ENCODE assay signal across 14 cellular contexts in the genomic region with DNA sequence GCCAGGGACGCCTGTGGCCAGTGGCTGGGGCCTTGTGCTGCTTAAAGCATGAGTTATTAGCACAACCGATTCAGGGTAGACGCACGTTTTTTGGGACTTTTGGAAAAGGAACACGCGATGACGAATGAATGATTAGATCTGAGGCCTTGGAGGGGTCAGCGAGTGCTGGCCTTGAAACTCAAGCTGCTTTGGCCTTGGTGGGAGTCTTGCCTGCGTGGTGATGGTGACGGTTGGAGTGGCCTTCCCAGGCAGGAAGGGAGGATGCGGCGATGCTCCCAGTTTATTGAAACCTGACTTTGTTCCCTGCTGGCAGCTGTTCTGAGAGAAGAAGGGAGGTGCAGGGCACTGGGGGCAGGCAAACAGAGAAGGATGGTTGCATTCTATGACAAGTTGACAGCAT.
DNase-seq lines count a peak whose midpoint lies in the region; ATAC-seq, FAIRE-seq and TF ChIP-seq lines count a peak whose summit lies in the region.
"Had no signal": no experiment of that assay in that cellular context is flagged by ENCODE, and none has a peak within 500 bp of the region (broad histone marks: within the 10 kb centered on the region; RNA-seq: fewer than 3 reads in every experiment).

No MANE protein-coding gene starts in this region.

- H4K20me1 ChIP-seq in IMR-90 (ENCODE audit: insufficient read depth, low read length) (peaks cover 25% of the 10 kb centered on the region), H1 (replicated peaks in 1 of 2; ENCODE audit: control insufficient read depth in 1 of 2, insufficient read depth in 2 of 2, low read length in 2 of 2) (no peaks in the 10 kb centered on the region)

- peak overlapping the region; percentile 44 for H2AK9ac ChIP-seq in IMR-90 (replicated peaks; ENCODE audit: low read depth, low read length, poor library complexity)

- H3K4me3 ChIP-seq in IMR-90 (ENCODE audit: insufficient read depth, low read depth, low read length) (no peak overlapping the region), H1 (ENCODE audit: extremely low read depth in 1 of 4, insufficient read depth in 2 of 4, low read depth in 3 of 4, low read length in 4 of 4) (no peak overlapping the region)
- H3K4me3 ChIP-seq: SJCRH30 had no signal

- H3K27me3 ChIP-seq in IMR-90 (ENCODE audit: control insufficient read depth, insufficient read depth, low read length) = no peaks in the 10 kb centered on the region
- no peaks in the 10 kb centered on the region for H3K27me3 ChIP-seq in H1 (replicated peaks in 1 of 4; ENCODE audit: control insufficient read depth in 3 of 4, extremely low read depth in 1 of 4, insufficient read depth in 3 of 4, low read length in 3 of 4)
- H3K27me3 ChIP-seq: SJCRH30 had no signal

- H3K9me3 ChIP-seq in IMR-90 (ENCODE audit: control insufficient read depth, insufficient read depth, low read length) (no peaks in the 10 kb centered on the region), H1 (ENCODE audit: insufficient read depth in 2 of 2, low read depth in 1 of 2, low read length in 1 of 2) (no peaks in the 10 kb centered on the region)
- H3K9me3 ChIP-seq: SJCRH30 had no signal

- H2AK5ac ChIP-seq in IMR-90 (ENCODE audit: low read depth, low read length) (no peak overlapping the region), H1 (ENCODE audit: low read depth, low read length) (no peak overlapping the region)

- H3K23me2 ChIP-seq in H1 (ENCODE audit: low read depth, low read length) = no peaks in the 10 kb centered on the region

- H3K4ac ChIP-seq in IMR-90 (ENCODE audit: low read depth, low read length) (no peak overlapping the region; the same call in 1 of the 2 replicates), H1 (replicated peaks; ENCODE audit: insufficient read length, low read depth, low read length) (no peak overlapping the region)

- H4K5ac ChIP-seq in IMR-90 (ENCODE audit: low read depth, low read length) (no peak overlapping the region), H1 (ENCODE audit: insufficient read length, low read depth, low read length) (no peak overlapping the region)

- FAIRE-seq in H1 (lab: Jason Lieb, UNC) = no peak
- FAIRE-seq: GM19239 had no signal

- no peak overlapping the region for H3K27ac ChIP-seq in IMR-90 (ENCODE audit: insufficient read depth, low read length)
- no peak overlapping the region for H3K27ac ChIP-seq in H1 (ENCODE audit: low read depth, low read length)
- H3K27ac ChIP-seq: RWPE1, SJCRH30 had no signal

- H2BK12ac ChIP-seq in H1 (ENCODE audit: low read depth, low read length) = no peak overlapping the region

- no peak overlapping the region for H2BK20ac ChIP-seq in IMR-90 (ENCODE audit: low read depth, low read length)
- H2BK20ac ChIP-seq in H1 (ENCODE audit: low read length) = no peak overlapping the region

- H3K4me2 ChIP-seq in IMR-90 (ENCODE audit: low read depth, low read length) (no peak overlapping the region), H1 (ENCODE audit: insufficient read depth in 1 of 2, low read depth in 2 of 2, low read length in 2 of 2) (peak overlapping the region; percentile 21 to 45; a peak in 2 of 4 replicates)

- TF ChIP-seq POLR2A in IMR-90 (IDR thresholded peaks at IDR 0.05; ENCODE audit: low read depth, low read length) (no peak), H1 (IDR thresholded peaks at IDR 0.05; ENCODE audit: control extremely low read depth in 1 of 2, low read depth in 2 of 2, low read length in 2 of 2) (no peak)

- H3K4me3 Mint-ChIP-seq in nephron progenitor cell = peak overlapping the region; percentile 18

- H4K91ac ChIP-seq in IMR-90 (ENCODE audit: insufficient read depth, low read depth, low read length) = peak overlapping the region; percentile 13; the same call in 1 of the 2 replicates
- H4K91ac ChIP-seq in H1 (replicated peaks; ENCODE audit: insufficient read length, low read length) = no peak overlapping the region

- peaks cover 9% of the 10 kb centered on the region for H3K9me3 Mint-ChIP-seq in nephron progenitor cell

- H3K14ac ChIP-seq in IMR-90 (replicated peaks; ENCODE audit: low read depth, low read length) = no peak overlapping the region
- H3K14ac ChIP-seq in H1 (ENCODE audit: insufficient read length) = no peak overlapping the region

- peaks cover 4% of the 10 kb centered on the region for H3K4me1 ChIP-seq in IMR-90 (ENCODE audit: control insufficient read depth, insufficient read depth, low read length)
- H3K4me1 ChIP-seq in H1 (replicated peaks in 1 of 4; ENCODE audit: control insufficient read depth in 3 of 4, insufficient read depth in 4 of 4, low read length in 3 of 4) = peaks cover 5 to 10% (median 8%) of the 10 kb centered on the region in 4 experiments; a peak in 6 of 7 replicates

- H3K23ac ChIP-seq in IMR-90 (ENCODE audit: low read depth, low read length) (no peak overlapping the region), H1 (ENCODE audit: insufficient read length) (no peak overlapping the region)

- dilution Hi-C loops in IMR-90 (cut with HindIII; ENCODE audit: low sequenced_read_pairs, unreplicated experiment) = no loop called here

- H3K9ac ChIP-seq in IMR-90 (ENCODE audit: low read depth, low read length) (no peak overlapping the region), H1 (replicated peaks in 1 of 4; ENCODE audit: extremely low read depth in 1 of 4, low read depth in 3 of 4, low read length in 3 of 4) (no peak overlapping the region)

- TF ChIP-seq EP300 in H1 (IDR thresholded peaks at IDR 0.05; ENCODE audit: borderline replicate concordance in 1 of 2, low read depth in 2 of 2, low read length in 2 of 2) = no peak

- POLR2A ChIA-PET in IMR-90 (lab: Charles Lee; ENCODE audit: unreplicated experiment) (no interaction called here), H1 (lab: Charles Lee; ENCODE audit: partially characterized antibody) (no interaction called here)

- no peak for TF ChIP-seq CTCF in IMR-90 (conservative IDR thresholded peaks at IDR 0.05; ENCODE audit: low read depth, low read length)
- TF ChIP-seq CTCF in H1 (IDR thresholded peaks at IDR 0.05; ENCODE audit: control extremely low read depth in 1 of 3, insufficient read depth in 1 of 3, low read depth in 1 of 3, low read length in 3 of 3) = no peak
- TF ChIP-seq CTCF in nephron progenitor cell (IDR thresholded peaks at IDR 0.05) = no peak

- BruUV-seq in IMR-90 (replicated peaks; lab: Mats Ljungman, UMichigan) = no TSS peak

- intact Hi-C loops in IMR-90 (cut with micrococcal nuclease) = no loop called here

- peaks cover 25% of the 10 kb centered on the region for H3K9me1 ChIP-seq in IMR-90 (ENCODE audit: insufficient read depth, low read length)

- peak overlapping the region; percentile 94 for H3K27ac Mint-ChIP-seq in nephron progenitor cell

- TF ChIP-seq RAD21 in IMR-90 (IDR thresholded peaks at IDR 0.05; ENCODE audit: low read length) (no peak), H1 (IDR thresholded peaks at IDR 0.05 in 1 of 2, conservative IDR thresholded peaks at IDR 0.05 in 1 of 2; ENCODE audit: low read depth in 2 of 2, low read length in 2 of 2) (no peak)

- ATAC-seq in IMR-90 (ENCODE audit: low read depth) (no peak), HG03378 (IDR thresholded peaks at IDR 0.05; ENCODE audit: unreplicated experiment) (no peak)
- ATAC-seq: PC-3 had no signal

- H2BK15ac ChIP-seq in IMR-90 (ENCODE audit: low read depth, low read length) = no peak overlapping the region
- no peak overlapping the region for H2BK15ac ChIP-seq in H1 (ENCODE audit: low read length)

- H3K18ac ChIP-seq in IMR-90 (ENCODE audit: low read depth, low read length) (no peak overlapping the region), H1 (ENCODE audit: extremely low read depth, low read length) (no peak overlapping the region)

- no peak overlapping the region for H2BK5ac ChIP-seq in IMR-90 (ENCODE audit: low read depth, low read length, poor library complexity, severe bottlenecking)
- H2BK5ac ChIP-seq in H1 (ENCODE audit: low read depth, low read length) = peak overlapping the region; percentile 13; the same call in 1 of the 2 replicates

- peaks cover 57% of the 10 kb centered on the region for H3K36me3 Mint-ChIP-seq in nephron progenitor cell (ENCODE audit: low read depth)

- no peak for DNase-seq in IMR-90
- DNase-seq in H1 (ENCODE audit: low read depth in 1 of 2, low spot score in 2 of 2) = no peak
- peak; percentile 26 for DNase-seq in nephron progenitor cell
- DNase-seq in activated CD8-positive, alpha-beta memory T cell treated with anti-CD3 and anti-CD28 coated beads, Interleukin-2, amount 50 U/mL, for 4 hours = no peak
- no peak for DNase-seq in DMS153 treated with DMSO at 0.1 percent for 48 hours (lab: John Stamatoyannopoulos, UW; ENCODE audit: unreplicated experiment)
- DNase-seq in NCI-H1417 (lab: John Stamatoyannopoulos, UW) = no peak
- DNase-seq: HCEC 1CT, NCI-H1105, NCI-H774, PC-3, SJCRH30 had no signal

- peaks cover 0 to 38% of the 10 kb centered on the region in 2 experiments; a peak in 2 of 4 replicates for H3K79me2 ChIP-seq in H1 (ENCODE audit: control insufficient read depth in 1 of 2, insufficient read depth in 2 of 2, low read length in 2 of 2)

- H2AFZ ChIP-seq in IMR-90 (replicated peaks; ENCODE audit: low read length, poor library complexity) (no peak overlapping the region), H1 (ENCODE audit: low read length) (no peak overlapping the region)

- in situ Hi-C loops in IMR-90 (cut with MboI; ENCODE audit: low sequenced_read_pairs) = no loop called here

- WGBS in IMR-90 (ENCODE audit: extremely low coverage in 2 of 2, insufficient read length in 1 of 2), 2 experiments = 61% methylated on average over 5 of the region's 12 CpGs; no CpG with 5 or more reads in 1 of the 2 experiments
- 87% methylated on average over 12 of the region's 12 CpGs; no CpG with 5 or more reads in 1 of the 2 experiments for WGBS in H1 (ENCODE audit: extremely low coverage in 1 of 2, insufficient coverage in 1 of 2, insufficient read length in 1 of 2, insufficient replicate concordance in 2 of 2, low coverage in 1 of 2, low lambda C conversion rate in 2 of 2, missing lambda C conversion rate in 1 of 2), 2 experiments

- H3K56ac ChIP-seq in IMR-90 (ENCODE audit: extremely low read depth, insufficient read depth, low read length) (no peak overlapping the region), H1 (replicated peaks; ENCODE audit: insufficient read length, low read depth, low read length) (no peak overlapping the region)

- H3K79me1 ChIP-seq in IMR-90 (ENCODE audit: low read depth in 1 of 2, low read length in 2 of 2) = peaks cover 40 to 85% of the 10 kb centered on the region in 2 experiments
- H3K79me1 ChIP-seq in H1 (ENCODE audit: low read depth, low read length) = peaks cover 3% of the 10 kb centered on the region; the same call in 1 of the 2 replicates

- H2BK120ac ChIP-seq in IMR-90 (ENCODE audit: low read depth, low read length) (no peak overlapping the region), H1 (replicated peaks; ENCODE audit: low read depth, low read length) (no peak overlapping the region)

- peaks cover 84% of the 10 kb centered on the region for H3K4me1 Mint-ChIP-seq in nephron progenitor cell

- H3K36me3 ChIP-seq in IMR-90 (ENCODE audit: control insufficient read depth, insufficient read depth, low read length) = 0 out of 2 replicates have a peak, but pooled peaks cover 1% of the 10 kb centered on the region
- H3K36me3 ChIP-seq in H1 (ENCODE audit: control insufficient read depth in 2 of 4, insufficient read depth in 4 of 4, low read length in 3 of 4) = no peaks in the 10 kb centered on the region; a peak in 1 of 8 replicates
- H3K36me3 ChIP-seq: SJCRH30 had no signal

- peak overlapping the region in 1 of 2 experiments; percentile 47; a peak in 1 of 4 replicates for H4K8ac ChIP-seq in IMR-90 (ENCODE audit: low read depth in 2 of 2, low read length in 2 of 2)
- H4K8ac ChIP-seq in H1 (ENCODE audit: extremely low read depth, insufficient read depth, low read length) = no peak overlapping the region

- CTCF ChIA-PET in IMR-90 (lab: Yijun Ruan, JAX) = no interaction called here
- CTCF ChIA-PET in H1 (lab: Charles Lee; ENCODE audit: partially characterized antibody) = interaction anchor here (0.9 to 1.0 kb wide), 2 partner anchors 8 to 51 kb away, joined by 3 to 4 read pairs; no protein-coding TSS in a partner anchor

- H3K27me3 Mint-ChIP-seq in nephron progenitor cell (ENCODE audit: low read depth, poor library complexity) = no peaks in the 10 kb centered on the region
